In genomic region chr14:89417111-89417468, GRCh38 we compare ENCODE assay signal across 8 cellular contexts. TPM values are rescaled to one million over a fixed set of nuclear protein-coding genes. Genes with fewer than 3 reads are reported as not detected.
DNase-seq lines count a peak whose midpoint lies in the region; ATAC-seq and TF ChIP-seq lines count a peak whose summit lies in the region.

A gene with protein sequence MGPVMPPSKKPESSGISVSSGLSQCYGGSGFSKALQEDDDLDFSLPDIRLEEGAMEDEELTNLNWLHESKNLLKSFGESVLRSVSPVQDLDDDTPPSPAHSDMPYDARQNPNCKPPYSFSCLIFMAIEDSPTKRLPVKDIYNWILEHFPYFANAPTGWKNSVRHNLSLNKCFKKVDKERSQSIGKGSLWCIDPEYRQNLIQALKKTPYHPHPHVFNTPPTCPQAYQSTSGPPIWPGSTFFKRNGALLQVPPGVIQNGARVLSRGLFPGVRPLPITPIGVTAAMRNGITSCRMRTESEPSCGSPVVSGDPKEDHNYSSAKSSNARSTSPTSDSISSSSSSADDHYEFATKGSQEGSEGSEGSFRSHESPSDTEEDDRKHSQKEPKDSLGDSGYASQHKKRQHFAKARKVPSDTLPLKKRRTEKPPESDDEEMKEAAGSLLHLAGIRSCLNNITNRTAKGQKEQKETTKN (minus strand): TSS chr14:89417233. CDS start chr14:89412476, 4,757 bp downstream.

- H3K9me3 ChIP-seq in KOPT-K1 (ENCODE audit: insufficient read depth, low read length, poor library complexity, severe bottlenecking), result no peaks in the 10 kb centered on the region

- intact Hi-C loops in natural killer cell (cut with micrococcal nuclease), result loop anchor here (2.0 to 5.0 kb wide), 6 partner anchors 95 to 982 kb away; partner anchors contain the start of genes EFCAB11 and TDP1

- H3K4me1 Mint-ChIP-seq in activated T-helper 17 cell treated with anti-CD3 and anti-CD28 coated beads, Interleukin-2, amount 50 U/mL, for 72 hours, result peaks cover 27% of the 10 kb centered on the region
- H3K4me1 Mint-ChIP-seq in natural killer cell, result peaks cover 62 to 64% of the 10 kb centered on the region in 2 donors

- peak within 1 kb of the TSS; percentile 86 for H3K27ac ChIP-seq in KOPT-K1 (ENCODE audit: low read depth, low read length, poor library complexity, severe bottlenecking)

- H3K36me3 ChIP-seq in KOPT-K1 (ENCODE audit: insufficient read depth, low read length), result peaks cover 5% of the 10 kb centered on the region

- H3K27ac Mint-ChIP-seq in activated T-helper 17 cell treated with anti-CD3 and anti-CD28 coated beads, Interleukin-2, amount 50 U/mL, for 72 hours, result peak within 1 kb of the TSS; percentile 93
- peak within 1 kb of the TSS; percentile 93 to 98 for H3K27ac Mint-ChIP-seq in natural killer cell

- peak; percentile 55 for DNase-seq in DMS53 treated with DMSO at 0.1 percent for 48 hours (lab: John Stamatoyannopoulos, UW; ENCODE audit: unreplicated experiment)
- DNase-seq in RPMI8226, result peak; percentile 88
- peak; percentile 84 for DNase-seq in fibroblast of mammary gland (ENCODE audit: low read depth)
- DNase-seq in natural killer cell, result peak; percentile 76
- peak; percentile 66 to 84 (median 80) for DNase-seq in stimulated activated naive CD4-positive, alpha-beta T cell (lab: John Stamatoyannopoulos, UW)

- no peaks in the 10 kb centered on the region for H3K9me3 Mint-ChIP-seq in activated T-helper 17 cell treated with anti-CD3 and anti-CD28 coated beads, Interleukin-2, amount 50 U/mL, for 72 hours
- H3K9me3 Mint-ChIP-seq in natural killer cell, result no peaks in the 10 kb centered on the region

- ATAC-seq in GM21786 (IDR thresholded peaks at IDR 0.05; ENCODE audit: unreplicated experiment), result peak; percentile 30
- peak; percentile 73 for ATAC-seq in activated T-helper 17 cell treated with anti-CD3 and anti-CD28 coated beads, Interleukin-2, amount 50 U/mL, for 72 hours (replicated peaks)
- ATAC-seq in natural killer cell, result peak; percentile 57 to 78 (median 70)

- no peak for TF ChIP-seq CTCF in fibroblast of mammary gland (conservative IDR thresholded peaks at IDR 0.05; ENCODE audit: control insufficient read depth, insufficient read depth, low read depth, low read length)
- no peak for TF ChIP-seq CTCF in natural killer cell (IDR thresholded peaks at IDR 0.05)

- peak within 1 kb of the TSS; percentile 79 for H3K4me3 ChIP-seq in fibroblast of mammary gland (ENCODE audit: control insufficient read depth, low read depth, low read length)

- H3K4me3 Mint-ChIP-seq in activated T-helper 17 cell treated with anti-CD3 and anti-CD28 coated beads, Interleukin-2, amount 50 U/mL, for 72 hours, result peak within 1 kb of the TSS; percentile 97
- H3K4me3 Mint-ChIP-seq in natural killer cell, result peak within 1 kb of the TSS; percentile 98

- H3K36me3 Mint-ChIP-seq in activated T-helper 17 cell treated with anti-CD3 and anti-CD28 coated beads, Interleukin-2, amount 50 U/mL, for 72 hours (ENCODE audit: low read depth), result peaks cover 24% of the 10 kb centered on the region
- no peaks in the 10 kb centered on the region for H3K36me3 Mint-ChIP-seq in natural killer cell

- no peaks in the 10 kb centered on the region for H3K27me3 Mint-ChIP-seq in activated T-helper 17 cell treated with anti-CD3 and anti-CD28 coated beads, Interleukin-2, amount 50 U/mL, for 72 hours
- H3K27me3 Mint-ChIP-seq in natural killer cell (ENCODE audit: low read depth in 2 of 2), result no peaks in the 10 kb centered on the region

RNA-seq across cellular contexts. Expression of the gene that starts here (rescaled TPM):
- total RNA-seq in activated T-helper 17 cell treated with anti-CD3 and anti-CD28 coated beads, Interleukin-2, amount 50 U/mL, for 72 hours, result 10 to 100 TPM; 56.9 to 82.3 TPM
- 100 to 1,000 TPM; 209 to 216 (median 209) TPM for total RNA-seq in natural killer cell

Comparison
In these comparisons a context has a peak if more than half of its experiments do, and no peak if none do; other contexts are left out.
1. Peak in every context shown above with its lines: DNase-seq, ATAC-seq, H3K4me3 ChIP-seq and H3K27ac ChIP-seq.